ENCODE assay signal across 28 cellular contexts in genomic region chr11:20066013-20066782, GRCh38.
DNase-seq lines count a peak whose midpoint lies in the region; ATAC-seq and TF ChIP-seq lines count a peak whose summit lies in the region.
"Had no signal": no experiment of that assay in that cellular context is flagged by ENCODE, and none has a peak within 500 bp of the region (broad histone marks: within the 10 kb centered on the region; RNA-seq: fewer than 3 reads in every experiment).

No MANE protein-coding gene starts in this region.

- peak in 5 of 8 donors; percentile 50 to 60 (median 54) for ATAC-seq in heart right ventricle
- ATAC-seq in HG03439 (IDR thresholded peaks at IDR 0.05; ENCODE audit: unreplicated experiment) = no peak
- no peak for ATAC-seq in GM18861 (IDR thresholded peaks at IDR 0.05; ENCODE audit: unreplicated experiment)
- no peak; the same call in 2 of the 3 replicates for ATAC-seq in SK-N-SH treated with all-trans-retinoic acid at 6 μM for 48 hours
- ATAC-seq: mucosa of descending colon; natural killer cell treated with Interleukin-12 subunit alpha and Interleukin-12 subunit beta and Interleukin-15 and Interleukin-18, amount 100 ng/mL, for 72 hours had no signal

- WGBS in heart right ventricle, 2 donors = 58 to 76% methylated on average over 5 of the region's 5 CpGs

- no peaks in the 10 kb centered on the region for H3K9me3 ChIP-seq in cardiac muscle cell (ENCODE audit: low read depth)
- H3K9me3 ChIP-seq in right atrium auricular region = no peaks in the 10 kb centered on the region
- no peaks in the 10 kb centered on the region for H3K9me3 ChIP-seq in heart right ventricle
- H3K9me3 ChIP-seq: ascending aorta; BLaER1 treated with 17β-estradiol and CSF1 and Interleukin-3, amounts not matched to agents 10 nM and 100 nM; lower lobe of right lung; mucosa of descending colon had no signal

- DNase-seq in cardiac muscle cell (ENCODE audit: low read depth in 1 of 2, low spot score in 1 of 2) (no peak), right atrium auricular region (ENCODE audit: low spot score) (no peak), NCI-H2196 treated with DMSO at 0.1 percent for 48 hours (lab: John Stamatoyannopoulos, UW; ENCODE audit: unreplicated experiment) (peak; percentile 37), heart right ventricle (no peak)
- DNase-seq: activated CD4-positive, alpha-beta T cell treated with anti-CD3 and anti-CD28 coated beads for 48 hours; activated gamma-delta T cell; activated naive CD8-positive, alpha-beta T cell treated with anti-CD3 and anti-CD28 coated beads, Interleukin-2, amount 10 ng/mL, durations not matched to agents 7 days and 5 days; activated T-cell treated with anti-CD3 and anti-CD28 coated beads, Interleukin-2, amount 50 U/mL, for 24 hours; COR-L47; dorsolateral prefrontal cortex; glutamatergic neuron; Kasumi-1; kidney; lower lobe of right lung; mucosa of descending colon; NCI-H187 treated with DMSO at 0.1 percent for 48 hours; NCI-H226; retina; small intestine; stimulated activated CD8-positive, alpha-beta memory T cell treated with anti-CD3 and anti-CD28 coated beads, Interleukin-4, amount 100 ng/mL, for 48 hours; trophoblast cell had no signal

- intact Hi-C loops in heart right ventricle (cut with DNase I) = no loop called here

- peaks cover 12% of the 10 kb centered on the region for H3K4me1 ChIP-seq in cardiac muscle cell (ENCODE audit: low read depth)
- peaks cover 0 to 12% of the 10 kb centered on the region in 2 donors for H3K4me1 ChIP-seq in right atrium auricular region
- H3K4me1 ChIP-seq in heart right ventricle = peaks cover 0 to 48% (median 6%) of the 10 kb centered on the region in 9 donors
- H3K4me1 ChIP-seq: BLaER1 treated with 17β-estradiol and CSF1 and Interleukin-3, amounts not matched to agents 10 nM and 100 nM; lower lobe of right lung had no signal

- H3K27me3 ChIP-seq in cardiac muscle cell (no peaks in the 10 kb centered on the region), right atrium auricular region (no peaks in the 10 kb centered on the region), heart right ventricle (no peaks in the 10 kb centered on the region)
- H3K27me3 ChIP-seq: ascending aorta; BLaER1 treated with 17β-estradiol and CSF1 and Interleukin-3, amounts not matched to agents 10 nM and 100 nM; dorsolateral prefrontal cortex had no signal

- no peak for TF ChIP-seq CTCF in cardiac muscle cell (IDR thresholded peaks at IDR 0.05; ENCODE audit: low read depth, low read length)
- no peak for TF ChIP-seq CTCF in right atrium auricular region (IDR thresholded peaks at IDR 0.05)
- TF ChIP-seq CTCF in heart right ventricle (IDR thresholded peaks at IDR 0.05) = no peak

- H3K4me3 ChIP-seq in cardiac muscle cell (no peak overlapping the region), right atrium auricular region (no peak overlapping the region), heart right ventricle (no peak overlapping the region)
- H3K4me3 ChIP-seq: ascending aorta; BLaER1 treated with 17β-estradiol and CSF1 and Interleukin-3, amounts not matched to agents 10 nM and 100 nM; dorsolateral prefrontal cortex; lower lobe of right lung; mucosa of descending colon had no signal

- peaks cover 88% of the 10 kb centered on the region for H3K36me3 ChIP-seq in cardiac muscle cell
- peaks cover 28% of the 10 kb centered on the region for H3K36me3 ChIP-seq in right atrium auricular region
- peaks cover 0 to 73% (median 0%) of the 10 kb centered on the region in 9 donors for H3K36me3 ChIP-seq in heart right ventricle
- H3K36me3 ChIP-seq: BLaER1 treated with 17β-estradiol and CSF1 and Interleukin-3, amounts not matched to agents 10 nM and 100 nM had no signal

- H3K27ac ChIP-seq in cardiac muscle cell = peak overlapping the region; percentile 55
- no peak overlapping the region for H3K27ac ChIP-seq in right atrium auricular region
- H3K27ac ChIP-seq in heart right ventricle = peak overlapping the region in 7 of 10 donors; percentile 23 to 69 (median 49)
- H3K27ac ChIP-seq: ascending aorta; BLaER1 treated with 17β-estradiol and CSF1 and Interleukin-3, amounts not matched to agents 10 nM and 100 nM; lower lobe of right lung; VCaP had no signal

TF ChIP-seq in SK-N-SH treated with all-trans-retinoic acid at 6 μM for 48 hours, 23 proteins besides CTCF, POLR2A, EP300 and RAD21:
- no peak for TF ChIP-seq RARB (CRISPR knock-in tag; IDR thresholded peaks at IDR 0.05)
- TF ChIP-seq TCF4 (CRISPR knock-in tag; IDR thresholded peaks at IDR 0.05; ENCODE audit: borderline replicate concordance) = no peak
- TF ChIP-seq BACH2 (CRISPR knock-in tag; IDR thresholded peaks at IDR 0.05; ENCODE audit: borderline replicate concordance) = no peak
- TF ChIP-seq ZC3H10 (CRISPR knock-in tag; IDR thresholded peaks at IDR 0.05) = no peak
- no peak for TF ChIP-seq TOX (CRISPR knock-in tag; IDR thresholded peaks at IDR 0.05; ENCODE audit: borderline replicate concordance)
- no peak for TF ChIP-seq ESRRG (CRISPR knock-in tag; IDR thresholded peaks at IDR 0.05)
- no peak for TF ChIP-seq PPARA (CRISPR knock-in tag; IDR thresholded peaks at IDR 0.05; ENCODE audit: borderline replicate concordance)
- TF ChIP-seq ARNTL (CRISPR knock-in tag; IDR thresholded peaks at IDR 0.05; ENCODE audit: borderline replicate concordance, low read depth) = no peak
- TF ChIP-seq ZNF8 (CRISPR knock-in tag; IDR thresholded peaks at IDR 0.05) = no peak
- TF ChIP-seq, protein P1, sequence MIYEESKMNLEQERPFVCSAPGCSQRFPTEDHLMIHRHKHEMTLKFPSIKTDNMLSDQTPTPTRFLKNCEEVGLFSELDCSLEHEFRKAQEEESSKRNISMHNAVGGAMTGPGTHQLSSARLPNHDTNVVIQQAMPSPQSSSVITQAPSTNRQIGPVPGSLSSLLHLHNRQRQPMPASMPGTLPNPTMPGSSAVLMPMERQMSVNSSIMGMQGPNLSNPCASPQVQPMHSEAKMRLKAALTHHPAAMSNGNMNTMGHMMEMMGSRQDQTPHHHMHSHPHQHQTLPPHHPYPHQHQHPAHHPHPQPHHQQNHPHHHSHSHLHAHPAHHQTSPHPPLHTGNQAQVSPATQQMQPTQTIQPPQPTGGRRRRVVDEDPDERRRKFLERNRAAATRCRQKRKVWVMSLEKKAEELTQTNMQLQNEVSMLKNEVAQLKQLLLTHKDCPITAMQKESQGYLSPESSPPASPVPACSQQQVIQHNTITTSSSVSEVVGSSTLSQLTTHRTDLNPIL (CRISPR knock-in tag; IDR thresholded peaks at IDR 0.05; ENCODE audit: low read depth) = no peak
- no peak for TF ChIP-seq OSR1 (CRISPR knock-in tag; IDR thresholded peaks at IDR 0.05)
- no peak for TF ChIP-seq ISL1 (CRISPR knock-in tag; IDR thresholded peaks at IDR 0.05)
- TF ChIP-seq GLIS3 (CRISPR knock-in tag; IDR thresholded peaks at IDR 0.05) = no peak
- TF ChIP-seq, protein P2, sequence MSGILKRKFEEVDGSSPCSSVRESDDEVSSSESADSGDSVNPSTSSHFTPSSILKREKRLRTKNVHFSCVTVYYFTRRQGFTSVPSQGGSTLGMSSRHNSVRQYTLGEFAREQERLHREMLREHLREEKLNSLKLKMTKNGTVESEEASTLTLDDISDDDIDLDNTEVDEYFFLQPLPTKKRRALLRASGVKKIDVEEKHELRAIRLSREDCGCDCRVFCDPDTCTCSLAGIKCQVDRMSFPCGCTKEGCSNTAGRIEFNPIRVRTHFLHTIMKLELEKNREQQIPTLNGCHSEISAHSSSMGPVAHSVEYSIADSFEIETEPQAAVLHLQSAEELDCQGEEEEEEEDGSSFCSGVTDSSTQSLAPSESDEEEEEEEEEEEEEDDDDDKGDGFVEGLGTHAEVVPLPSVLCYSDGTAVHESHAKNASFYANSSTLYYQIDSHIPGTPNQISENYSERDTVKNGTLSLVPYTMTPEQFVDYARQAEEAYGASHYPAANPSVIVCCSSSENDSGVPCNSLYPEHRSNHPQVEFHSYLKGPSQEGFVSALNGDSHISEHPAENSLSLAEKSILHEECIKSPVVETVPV (CRISPR knock-in tag; IDR thresholded peaks at IDR 0.05) = no peak
- TF ChIP-seq CSDC2 (CRISPR knock-in tag; IDR thresholded peaks at IDR 0.05) = no peak
- TF ChIP-seq, protein P3, sequence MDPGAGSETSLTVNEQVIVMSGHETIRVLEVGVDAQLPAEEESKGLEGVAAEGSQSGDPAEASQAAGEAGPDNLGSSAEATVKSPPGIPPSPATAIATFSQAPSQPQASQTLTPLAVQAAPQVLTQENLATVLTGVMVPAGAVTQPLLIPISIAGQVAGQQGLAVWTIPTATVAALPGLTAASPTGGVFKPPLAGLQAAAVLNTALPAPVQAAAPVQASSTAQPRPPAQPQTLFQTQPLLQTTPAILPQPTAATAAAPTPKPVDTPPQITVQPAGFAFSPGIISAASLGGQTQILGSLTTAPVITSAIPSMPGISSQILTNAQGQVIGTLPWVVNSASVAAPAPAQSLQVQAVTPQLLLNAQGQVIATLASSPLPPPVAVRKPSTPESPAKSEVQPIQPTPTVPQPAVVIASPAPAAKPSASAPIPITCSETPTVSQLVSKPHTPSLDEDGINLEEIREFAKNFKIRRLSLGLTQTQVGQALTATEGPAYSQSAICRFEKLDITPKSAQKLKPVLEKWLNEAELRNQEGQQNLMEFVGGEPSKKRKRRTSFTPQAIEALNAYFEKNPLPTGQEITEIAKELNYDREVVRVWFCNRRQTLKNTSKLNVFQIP (CRISPR knock-in tag; IDR thresholded peaks at IDR 0.05; ENCODE audit: borderline replicate concordance, low read depth) = no peak

Comparison
In these comparisons a context has a peak if more than half of its experiments do, and no peak if none do; other contexts are left out.
1. H3K27ac ChIP-seq: peak in cardiac muscle cell (single experiment) and heart right ventricle (7 of 10); none in right atrium auricular region (0 of 2).
2. ATAC-seq: peak in heart right ventricle (5 of 8); none in HG03439 (single experiment), GM18861 (single experiment) and SK-N-SH treated with all-trans-retinoic acid at 6 μM for 48 hours (single experiment).